Comparison of ENCODE assay signal across 24 cellular contexts in genomic region chr5:64566531-64566930, GRCh38.
"Had no signal": no experiment of that assay in that cellular context is flagged by ENCODE, and none has a peak within 500 bp of the region (broad histone marks: within the 10 kb centered on the region; RNA-seq: fewer than 3 reads in every experiment).

No MANE protein-coding gene starts in this region.

- DNase-seq: activated CD4-positive, alpha-beta T cell treated with anti-CD3 and anti-CD28 coated beads for 1 hour; activated CD4-positive, alpha-beta T cell treated with anti-CD3 and anti-CD28 coated beads, Interleukin-2, amount 50 U/mL, for 1 hour; activated CD8-positive, alpha-beta T cell treated with anti-CD3 and anti-CD28 coated beads, Interleukin-2, amount 10 ng/mL, durations not matched to agents 7 days and 5 days; activated gamma-delta T cell; activated naive CD4-positive, alpha-beta T cell treated with anti-CD3 and anti-CD28 coated beads, Interleukin-2, amount 50 U/mL, for 16 hours; activated naive CD8-positive, alpha-beta T cell treated with anti-CD3 and anti-CD28 coated beads, Interleukin-2, amount 50 U/mL, for 24 hours; brain microvascular endothelial cell; central memory CD4-positive, alpha-beta T cell; dermis blood vessel endothelial cell; effector memory CD4-positive, alpha-beta T cell; foreskin melanocyte; hippocampal formation; left cardiac atrium; pancreas; psoas muscle; right cardiac atrium; stimulated activated CD4-positive, alpha-beta T cell treated with anti-CD3 and anti-CD28 coated beads, Interleukin-12 subunit alpha, Interleukin-12 subunit beta, amount 100 ng/mL, for 4 hours; stimulated activated CD4-positive, alpha-beta T cell treated with anti-CD3 and anti-CD28 coated beads, Interleukin-1b, Interleukin-23, amount 100 ng/mL, for 48 hours; stimulated activated naive B cell treated with anti-CD40 and anti-IgM and Interleukin-4, amounts not matched to agents 10 μg/mL and 1 μg/mL and 100 μg/mL, for 72 hours; testis had no signal

- H3K36me3 ChIP-seq: brain microvascular endothelial cell, neutrophil, pancreas, vagina had no signal

- ATAC-seq: activated CD8-positive, alpha-beta T cell treated with anti-CD3 and anti-CD28 coated beads, Interleukin-2, amount 10 ng/mL, durations not matched to agents 7 days and 5 days; activated naive CD8-positive, alpha-beta T cell treated with anti-CD3 and anti-CD28 coated beads, Interleukin-2, amount 50 U/mL, for 24 hours; esophagus mucosa; left cardiac atrium; natural killer cell treated with Interleukin-12 subunit alpha and Interleukin-12 subunit beta and Interleukin-15 and Interleukin-18, amount 100 ng/mL, for 72 hours; pancreas; psoas muscle; right cardiac atrium; stimulated activated naive B cell treated with anti-CD40 and anti-IgM and Interleukin-4, amounts not matched to agents 10 μg/mL and 1 μg/mL and 100 μg/mL, for 72 hours had no signal

- H3K9me3 ChIP-seq: neutrophil, pancreas, psoas muscle, testis, vagina had no signal

- H3K4me3 ChIP-seq: pancreas, psoas muscle, testis, vagina had no signal

- H3K27me3 ChIP-seq: brain microvascular endothelial cell, neutrophil, pancreas, testis, vagina had no signal

- H3K27ac ChIP-seq: brain microvascular endothelial cell, neutrophil, pancreas, psoas muscle, testis, vagina had no signal

- H3K4me1 ChIP-seq: pancreas, psoas muscle, vagina had no signal
